ENCODE assay signal across 20 cellular contexts in the genomic region with DNA sequence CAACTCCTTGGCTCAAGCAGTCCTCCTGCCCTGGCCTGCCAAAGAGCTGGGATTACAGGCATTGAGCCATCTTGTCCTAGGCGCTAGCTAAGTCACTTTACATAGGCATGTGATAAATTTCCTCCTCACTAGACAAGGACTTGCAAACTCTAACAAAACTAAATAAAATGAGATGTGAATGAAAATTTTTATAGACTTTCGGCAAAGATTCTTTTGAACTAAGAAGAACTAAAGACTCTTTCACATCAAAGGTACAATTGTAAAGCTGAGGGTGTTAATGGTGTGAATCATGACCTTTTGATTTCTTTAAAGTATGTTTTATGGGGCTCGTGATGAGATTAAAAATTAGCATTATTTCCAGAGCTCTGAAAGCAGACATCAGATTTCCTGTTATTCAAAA.
A peak's percentile ranks its signal among the peaks of the same experiment; 100 is the strongest.
DNase-seq lines count a peak whose midpoint lies in the region; ATAC-seq lines count a peak whose summit lies in the region.
"Had no signal": no experiment of that assay in that cellular context is flagged by ENCODE, and none has a peak within 500 bp of the region (broad histone marks: within the 10 kb centered on the region; RNA-seq: fewer than 3 reads in every experiment).

No MANE protein-coding gene starts in this region.

- no peak overlapping the region for H3K56ac ChIP-seq in mesendoderm (ENCODE audit: low read length)

- H3K18ac ChIP-seq in mesendoderm (ENCODE audit: low read length) = no peak overlapping the region

- H3K27me3 ChIP-seq in mesendoderm (ENCODE audit: insufficient read depth, low read length, poor library complexity) = no peaks in the 10 kb centered on the region
- H3K27me3 ChIP-seq: BE2C; BLaER1 treated with 17β-estradiol and CSF1 and Interleukin-3, amounts not matched to agents 10 nM and 100 nM had no signal

- DNase-seq in NCI-H82 (lab: John Stamatoyannopoulos, UW) (peak; percentile 10), NCI-H82 treated with DMSO at 0.1 percent for 48 hours (lab: John Stamatoyannopoulos, UW; ENCODE audit: unreplicated experiment) (no peak), foreskin melanocyte (peak; percentile 50), mesendoderm (peak; percentile 11), GM19240 (ENCODE audit: insufficient read length, low spot score) (no peak), NCI-H1930 (lab: John Stamatoyannopoulos, UW) (no peak)
- DNase-seq: ACHN; AML-193; BE2C; CD4-positive, alpha-beta T cell; CD8-positive, alpha-beta memory T cell; COR-L47; DMS153; DND-41; GOT3; H7; HCEC 1CT had no signal

- no peak overlapping the region for H2BK120ac ChIP-seq in mesendoderm (ENCODE audit: low read depth, low read length)

- H2AK5ac ChIP-seq in mesendoderm (ENCODE audit: low read length) = no peak overlapping the region

- H2BK15ac ChIP-seq in mesendoderm (replicated peaks; ENCODE audit: low read depth) = no peak overlapping the region

- H3K79me1 ChIP-seq in mesendoderm (ENCODE audit: low read length) = no peaks in the 10 kb centered on the region

- no peak overlapping the region for H3K4me3 ChIP-seq in mesendoderm (ENCODE audit: low read length)
- H3K4me3 ChIP-seq: BLaER1 treated with 17β-estradiol and CSF1 and Interleukin-3, amounts not matched to agents 10 nM and 100 nM had no signal

- WGBS in mesendoderm (ENCODE audit: extremely low coverage, insufficient coverage, low lambda C conversion rate) = no CpG with 5 or more reads among the region's 3 CpGs

- no peak overlapping the region for H4K5ac ChIP-seq in mesendoderm (ENCODE audit: low read length)

- no peak overlapping the region for H3K27ac ChIP-seq in mesendoderm (ENCODE audit: low read depth, low read length)
- H3K27ac ChIP-seq: 22Rv1; BLaER1 treated with 17β-estradiol and CSF1 and Interleukin-3, amounts not matched to agents 10 nM and 100 nM had no signal

- H3K23ac ChIP-seq in mesendoderm (ENCODE audit: low read length) = no peak overlapping the region

- H4K8ac ChIP-seq in mesendoderm (ENCODE audit: low read depth, low read length) = no peak overlapping the region

- no peak overlapping the region for H2BK5ac ChIP-seq in mesendoderm (ENCODE audit: low read length)

- no peaks in the 10 kb centered on the region for H3K36me3 ChIP-seq in mesendoderm (ENCODE audit: control insufficient read depth, insufficient read depth, low read length)
- H3K36me3 ChIP-seq: BE2C; BLaER1 treated with 17β-estradiol and CSF1 and Interleukin-3, amounts not matched to agents 10 nM and 100 nM had no signal

- H3K4me2 ChIP-seq in mesendoderm (ENCODE audit: low read length) = no peak overlapping the region
- H3K4me2 ChIP-seq: BLaER1 treated with 17β-estradiol and CSF1 and Interleukin-3, amounts not matched to agents 10 nM and 100 nM had no signal

- ATAC-seq in GM18519 (IDR thresholded peaks at IDR 0.05; ENCODE audit: low FRiP score, unreplicated experiment) = no peak

- H3K79me2 ChIP-seq in mesendoderm (ENCODE audit: control insufficient read depth, insufficient read depth, low read length) = no peaks in the 10 kb centered on the region

- H3K4me1 ChIP-seq in mesendoderm (ENCODE audit: control insufficient read depth, low read depth, low read length) = no peaks in the 10 kb centered on the region
- H3K4me1 ChIP-seq: BE2C; BLaER1 treated with 17β-estradiol and CSF1 and Interleukin-3, amounts not matched to agents 10 nM and 100 nM had no signal

- no peak overlapping the region for H3K4ac ChIP-seq in mesendoderm (ENCODE audit: low read depth, low read length)

- H3K9ac ChIP-seq in mesendoderm (ENCODE audit: low read length) = no peak overlapping the region
- H3K9ac ChIP-seq: BLaER1 treated with 17β-estradiol and CSF1 and Interleukin-3, amounts not matched to agents 10 nM and 100 nM had no signal

Comparison
In these comparisons a context has a peak if more than half of its experiments do, and no peak if none do; other contexts are left out.
1. DNase-seq: peak in NCI-H82 (single experiment), foreskin melanocyte (single experiment) and mesendoderm (single experiment); none in NCI-H82 treated with DMSO at 0.1 percent for 48 hours (single experiment), GM19240 (single experiment) and NCI-H1930 (0 of 2).